8 cellular contexts compared by ENCODE assay signal in genomic region chr1:119713039-119713537, GRCh38. TPM values are rescaled to one million over a fixed set of nuclear protein-coding genes. Genes with fewer than 3 reads are reported as not detected.
DNase-seq lines count a peak whose midpoint lies in the region; ATAC-seq, FAIRE-seq and TF ChIP-seq lines count a peak whose summit lies in the region.

No MANE protein-coding gene starts in this region.

- no peaks in the 10 kb centered on the region for H3F3A ChIP-seq in PC-3 (ENCODE audit: low read length, unreplicated experiment)

- H3K27me3 ChIP-seq in PC-3 (ENCODE audit: low read length) (no peaks in the 10 kb centered on the region), H1 (replicated peaks in 1 of 4; ENCODE audit: control insufficient read depth in 3 of 4, extremely low read depth in 1 of 4, insufficient read depth in 3 of 4, low read length in 3 of 4) (no peaks in the 10 kb centered on the region)

- H3K4me3 ChIP-seq in PC-3 (ENCODE audit: low read length) = peak overlapping the region; percentile 98
- H3K4me3 ChIP-seq in H1 (ENCODE audit: extremely low read depth in 1 of 4, insufficient read depth in 2 of 4, low read depth in 3 of 4, low read length in 4 of 4) = peak overlapping the region; percentile 85 to 99 (median 99)

- H3K23me2 ChIP-seq in H1 (ENCODE audit: low read depth, low read length) = peaks cover 12% of the 10 kb centered on the region

- H4K20me1 ChIP-seq in PC-3 (ENCODE audit: low read length) = 0 out of 2 replicates have a peak, but pooled peaks cover 14% of the 10 kb centered on the region
- H4K20me1 ChIP-seq in H1 (replicated peaks in 1 of 2; ENCODE audit: control insufficient read depth in 1 of 2, insufficient read depth in 2 of 2, low read length in 2 of 2) = peaks cover 32 to 36% of the 10 kb centered on the region in 2 experiments

- peak overlapping the region; percentile 92 to 97 (median 95) for H3K27ac Mint-ChIP-seq in nephron

- H3K4me1 ChIP-seq in PC-3 (ENCODE audit: insufficient read depth, low read length) (peaks cover 18% of the 10 kb centered on the region), H1 (replicated peaks in 1 of 4; ENCODE audit: control insufficient read depth in 3 of 4, insufficient read depth in 4 of 4, low read length in 3 of 4) (peaks cover 17 to 32% (median 20%) of the 10 kb centered on the region in 4 experiments)

- H3K23ac ChIP-seq in H1 (ENCODE audit: insufficient read length) = no peak overlapping the region

- H2BK5ac ChIP-seq in H1 (ENCODE audit: low read depth, low read length) = peak overlapping the region; percentile 95

- intact Hi-C loops in PC-3 (cut with micrococcal nuclease) = no loop called here

- CTCF ChIA-PET in PC-3 (lab: Charles Lee) = no interaction called here
- CTCF ChIA-PET in H1 (lab: Charles Lee; ENCODE audit: partially characterized antibody) = interaction anchor here (1.2 to 7.5 kb wide), 4 partner anchors 30 to 102 kb away, joined by 3 to 67 read pairs (median 16); no protein-coding TSS in a partner anchor

- 1% methylated on average over 15 of the region's 15 CpGs; no CpG with 5 or more reads in 1 of the 2 experiments for WGBS in H1 (ENCODE audit: extremely low coverage in 1 of 2, insufficient coverage in 1 of 2, insufficient read length in 1 of 2, insufficient replicate concordance in 2 of 2, low coverage in 1 of 2, low lambda C conversion rate in 2 of 2, missing lambda C conversion rate in 1 of 2), 2 experiments

- DNase-seq in NCI-H2107 treated with DMSO at 0.1 percent for 48 hours (lab: John Stamatoyannopoulos, UW; ENCODE audit: unreplicated experiment) (peak; percentile 40), NCI-H2107 (lab: John Stamatoyannopoulos, UW) (no peak), PC-3 (no peak), H1 (ENCODE audit: low read depth in 1 of 2, low spot score in 2 of 2) (peak in 1 of 2 experiments; percentile 54)

- H3K4me3 Mint-ChIP-seq in nephron = peak overlapping the region; percentile 89 to 91 (median 90)

- H3K9me3 Mint-ChIP-seq in nephron = no peaks in the 10 kb centered on the region

- H3K9me3 ChIP-seq in PC-3 (ENCODE audit: low read length) (no peaks in the 10 kb centered on the region), H1 (ENCODE audit: insufficient read depth in 2 of 2, low read depth in 1 of 2, low read length in 1 of 2) (no peaks in the 10 kb centered on the region)

- no peak for FAIRE-seq in H1 (lab: Jason Lieb, UNC)

- no peaks in the 10 kb centered on the region for H3K9me2 ChIP-seq in PC-3 (replicated peaks; ENCODE audit: low read length)

- H2BK12ac ChIP-seq in H1 (ENCODE audit: low read depth, low read length) = peak overlapping the region; percentile 13

- peak overlapping the region; percentile 66; the same call in 1 of the 2 replicates for H2BK15ac ChIP-seq in H1 (ENCODE audit: low read length)

- no peak for TF ChIP-seq EP300 in H1 (IDR thresholded peaks at IDR 0.05; ENCODE audit: borderline replicate concordance in 1 of 2, low read depth in 2 of 2, low read length in 2 of 2)

- ATAC-seq in PC-3 = no peak; the same call in 1 of the 2 replicates
- no peak for ATAC-seq in GM21447 (IDR thresholded peaks at IDR 0.05; ENCODE audit: unreplicated experiment)
- ATAC-seq in HG02885 (IDR thresholded peaks at IDR 0.05; ENCODE audit: poor library complexity, unreplicated experiment) = no peak
- ATAC-seq in HG02870 (IDR thresholded peaks at IDR 0.05; ENCODE audit: unreplicated experiment) = no peak

- peak overlapping the region; percentile 46 for H4K5ac ChIP-seq in H1 (ENCODE audit: insufficient read length, low read depth, low read length)

- H3K27ac ChIP-seq in PC-3 (ENCODE audit: low read length) (no peak overlapping the region), H1 (ENCODE audit: low read depth, low read length) (peak overlapping the region; percentile 62)

- H3K79me2 ChIP-seq in PC-3 (ENCODE audit: low read length) (peaks cover 52% of the 10 kb centered on the region), H1 (ENCODE audit: control insufficient read depth in 1 of 2, insufficient read depth in 2 of 2, low read length in 2 of 2) (peaks cover 43 to 62% of the 10 kb centered on the region in 2 experiments)

- H2BK120ac ChIP-seq in H1 (replicated peaks; ENCODE audit: low read depth, low read length) = peak overlapping the region; percentile 19

- H3K56ac ChIP-seq in H1 (replicated peaks; ENCODE audit: insufficient read length, low read depth, low read length) = peak overlapping the region; percentile 66

- 0 out of 2 replicates have a peak overlapping the region, but pooled peaks have one; percentile 43 for H2BK20ac ChIP-seq in H1 (ENCODE audit: low read length)

- no peaks in the 10 kb centered on the region for H3K36me3 ChIP-seq in PC-3 (ENCODE audit: low read depth, low read length)
- H3K36me3 ChIP-seq in H1 (ENCODE audit: control insufficient read depth in 2 of 4, insufficient read depth in 4 of 4, low read length in 3 of 4) = peaks cover 0 to 25% (median 0%) of the 10 kb centered on the region in 4 experiments; a peak in 1 of 8 replicates

- H2AFZ ChIP-seq in PC-3 (ENCODE audit: low read length) = peak overlapping the region; percentile 60
- no peak overlapping the region for H2AFZ ChIP-seq in H1 (ENCODE audit: low read length)

- peak overlapping the region; percentile 75 for H4K91ac ChIP-seq in H1 (replicated peaks; ENCODE audit: insufficient read length, low read length)

- H2AK5ac ChIP-seq in H1 (ENCODE audit: low read depth, low read length) = peak overlapping the region; percentile 94

- peaks cover 13% of the 10 kb centered on the region for H3K79me1 ChIP-seq in H1 (ENCODE audit: low read depth, low read length)

- H4K8ac ChIP-seq in H1 (ENCODE audit: extremely low read depth, insufficient read depth, low read length) = peak overlapping the region; percentile 92; the same call in 1 of the 2 replicates

- H3K18ac ChIP-seq in H1 (ENCODE audit: extremely low read depth, low read length) = peak overlapping the region; percentile 73

- H3K4me2 ChIP-seq in PC-3 (ENCODE audit: low read length) = peak overlapping the region; percentile 94
- H3K4me2 ChIP-seq in H1 (ENCODE audit: insufficient read depth in 1 of 2, low read depth in 2 of 2, low read length in 2 of 2) = peak overlapping the region; percentile 87 to 95

- peaks cover 4% of the 10 kb centered on the region for H3K27me3 Mint-ChIP-seq in nephron (ENCODE audit: low read depth)

- H3K4me1 Mint-ChIP-seq in nephron = peaks cover 42% of the 10 kb centered on the region

- H3K4ac ChIP-seq in H1 (replicated peaks; ENCODE audit: insufficient read length, low read depth, low read length) = peak overlapping the region; percentile 72

- no peak overlapping the region for H3K14ac ChIP-seq in H1 (ENCODE audit: insufficient read length)

- H3K9ac ChIP-seq in PC-3 (ENCODE audit: low read length) = peak overlapping the region; percentile 74
- H3K9ac ChIP-seq in H1 (replicated peaks in 1 of 4; ENCODE audit: extremely low read depth in 1 of 4, low read depth in 3 of 4, low read length in 3 of 4) = peak overlapping the region; percentile 80 to 96 (median 94)

- no peaks in the 10 kb centered on the region for H3K36me3 Mint-ChIP-seq in nephron (ENCODE audit: low read depth)

- TF ChIP-seq POLR2A in H1 (IDR thresholded peaks at IDR 0.05; ENCODE audit: control extremely low read depth in 1 of 2, low read depth in 2 of 2, low read length in 2 of 2) = no peak

- TF ChIP-seq CTCF in PC-3 (conservative IDR thresholded peaks at IDR 0.05; ENCODE audit: low read depth, low read length) (no peak), H1 (IDR thresholded peaks at IDR 0.05; ENCODE audit: control extremely low read depth in 1 of 3, insufficient read depth in 1 of 3, low read depth in 1 of 3, low read length in 3 of 3) (no peak), nephron (IDR thresholded peaks at IDR 0.05; ENCODE audit: unreplicated experiment in 3 of 3) (no peak)

- no peak for TF ChIP-seq RAD21 in H1 (IDR thresholded peaks at IDR 0.05 in 1 of 2, conservative IDR thresholded peaks at IDR 0.05 in 1 of 2; ENCODE audit: low read depth in 2 of 2, low read length in 2 of 2)

- BruUV-seq in PC-3 (replicated peaks; lab: Mats Ljungman, UMichigan) = TSS peak; percentile 64

- POLR2A ChIA-PET in PC-3 (lab: Charles Lee; ENCODE audit: unreplicated experiment) = no interaction called here
- POLR2A ChIA-PET in H1 (lab: Charles Lee; ENCODE audit: partially characterized antibody) = interaction anchor here (0.6 to 9.5 kb wide), 24 partner anchors 10 to 113 kb away, joined by 3 to 425 read pairs (median 9); partner anchors contain the start of genes HMGCS2 and ZNF697

TF ChIP-seq in H1, 55 proteins besides CTCF, POLR2A, EP300 and RAD21 (continues in another document):
- TF ChIP-seq POLR2AphosphoS5 (IDR thresholded peaks at IDR 0.05; ENCODE audit: low read depth, low read length) = peak; percentile 8; the same call in 1 of the 2 replicates
- TF ChIP-seq CBX8 (IDR thresholded peaks at IDR 0.05; ENCODE audit: borderline replicate concordance, low read depth, low read length) = no peak
- 0 out of 2 replicates have a peak, but pooled peaks have one; percentile 18 for TF ChIP-seq CREB1 (IDR thresholded peaks at IDR 0.05)
- peak; percentile 11 for TF ChIP-seq TAF7 (optimal IDR thresholded peaks at IDR 0.05; ENCODE audit: borderline replicate concordance, low read depth, low read length)
- 0 out of 4 replicates have a peak, but pooled peaks of 1 of the 2 experiments have one; percentile 48 for TF ChIP-seq SIN3A (conservative IDR thresholded peaks at IDR 0.05 in 1 of 2, IDR thresholded peaks at IDR 0.05 in 1 of 2; ENCODE audit: low read depth in 1 of 2, low read length in 2 of 2)
- no peak for TF ChIP-seq CEBPB (IDR thresholded peaks at IDR 0.05; ENCODE audit: low read depth, low read length)

RNA-seq across cellular contexts. Expression of gene PHGDH, which starts 1.4 kb away (rescaled TPM):
- total RNA-seq in PC-3 (2014; rRNA removed) = 134 and 155 TPM in 2 replicates
- 674 and 687 TPM in 2 replicates for total RNA-seq in H1 (2021; fragmentation: NEBNext Ultra II Directional; extraction: Animal tissue kit (Norgen Biotek cat#: 25700))
- 358 and 537 TPM in 2 replicates for polyA plus RNA-seq in H1 (2011; rRNA removed)
- 435 TPM for polyA plus RNA-seq in H1 (2011; cell fraction: cytosol; rRNA removed)
- 524 TPM for polyA plus RNA-seq in H1 (2011; cell fraction: nucleus; rRNA removed)
- 723 to 793 TPM (median 760 TPM) in 4 replicates for polyA plus RNA-seq in H1 (2012, experiment 1 of 2)
- 849 TPM for polyA plus RNA-seq in H1 (2012, experiment 2 of 2)
- 237 TPM for polyA plus RNA-seq in H1 (2013, experiment 1 of 2)
- 221 TPM for polyA plus RNA-seq in H1 (2013, experiment 2 of 2)
- polyA minus RNA-seq in H1 (2011; rRNA and poly(A)+ RNA removed) = 445 and 464 TPM in 2 replicates
- polyA minus RNA-seq in H1 (2011; cell fraction: cytosol; rRNA and poly(A)+ RNA removed) = 207 TPM
- 241 TPM for polyA minus RNA-seq in H1 (2011; cell fraction: nucleus; rRNA and poly(A)+ RNA removed)

RNA-seq across cellular contexts. Expression of gene HMGCS2, which starts 55.6 kb away (rescaled TPM):
- not detected in 2 replicates for total RNA-seq in PC-3 (2014; rRNA removed)
- total RNA-seq in H1 (2021; fragmentation: NEBNext Ultra II Directional; extraction: Animal tissue kit (Norgen Biotek cat#: 25700)) = not detected in 2 replicates
- polyA plus RNA-seq in H1 (2011; rRNA removed) = not detected in 2 replicates
- not detected for polyA plus RNA-seq in H1 (2011; cell fraction: cytosol; rRNA removed)
- polyA plus RNA-seq in H1 (2011; cell fraction: nucleus; rRNA removed) = not detected
- polyA plus RNA-seq in H1 (2012, experiment 1 of 2) = not detected in 4 replicates
- polyA plus RNA-seq in H1 (2012, experiment 2 of 2) = not detected
- not detected for polyA plus RNA-seq in H1 (2013, experiment 1 of 2)
- polyA plus RNA-seq in H1 (2013, experiment 2 of 2) = not detected
- polyA minus RNA-seq in H1 (2011; rRNA and poly(A)+ RNA removed) = not detected in 2 replicates
- not detected for polyA minus RNA-seq in H1 (2011; cell fraction: cytosol; rRNA and poly(A)+ RNA removed)
- polyA minus RNA-seq in H1 (2011; cell fraction: nucleus; rRNA and poly(A)+ RNA removed) = not detected
